ENCODE assay signal across 13 cellular contexts in the genomic region with DNA sequence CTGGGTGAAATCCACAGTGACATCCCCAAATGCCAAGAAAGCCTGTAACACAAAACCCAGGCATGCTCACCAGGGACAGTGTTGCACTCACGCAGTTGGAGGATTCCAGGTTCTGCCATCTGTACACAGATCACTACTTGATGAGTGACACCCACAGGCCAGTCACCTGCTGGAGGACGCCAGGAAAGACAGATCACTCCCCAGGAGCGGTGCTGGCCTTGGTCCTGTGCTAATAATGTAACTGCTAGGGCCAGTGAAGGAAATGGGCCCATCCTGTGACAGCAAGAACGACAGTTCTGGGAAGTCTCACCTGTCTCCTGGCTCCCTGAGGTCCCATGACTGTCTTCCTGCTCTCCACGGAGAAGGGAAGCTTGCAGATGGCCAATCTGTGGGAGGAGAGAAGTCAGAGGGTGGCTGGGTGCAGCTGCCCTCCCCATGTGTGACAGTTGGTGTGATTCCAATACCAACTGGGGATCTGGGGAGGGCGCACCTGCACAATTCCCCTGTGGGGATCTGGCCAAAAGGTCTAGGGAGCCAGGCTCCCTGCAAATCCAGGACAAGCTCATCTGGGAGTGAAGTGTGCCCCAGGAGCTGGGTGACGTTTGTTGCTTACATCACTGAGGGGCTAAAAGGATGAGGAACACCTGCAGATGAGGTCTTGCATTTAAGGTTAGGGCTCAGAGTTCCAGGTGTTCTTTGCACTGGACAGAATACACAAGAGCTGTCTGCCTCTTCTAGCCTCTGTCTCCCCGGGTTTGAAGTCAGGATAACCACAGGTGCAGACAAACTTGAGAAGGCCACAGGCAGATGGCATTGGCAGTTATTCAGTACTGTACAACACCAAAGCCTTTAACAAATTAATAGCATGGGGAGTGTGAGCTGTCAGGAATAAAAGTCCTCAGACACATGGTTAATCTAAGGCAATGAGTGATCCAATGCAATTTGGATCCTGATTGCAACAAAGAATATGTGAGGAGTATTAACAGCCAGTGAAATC. TPM values are rescaled to one million over a fixed set of nuclear protein-coding genes. Genes with fewer than 3 reads are reported as not detected.
DNase-seq lines count a peak whose midpoint lies in the region; ATAC-seq and TF ChIP-seq lines count a peak whose summit lies in the region.
"Had no signal": no experiment of that assay in that cellular context is flagged by ENCODE, and none has a peak within 500 bp of the region (broad histone marks: within the 10 kb centered on the region; RNA-seq: fewer than 3 reads in every experiment).

No MANE protein-coding gene starts in this region.

- H3K27ac ChIP-seq in prostate gland = no peak overlapping the region
- H3K27ac ChIP-seq: breast epithelium had no signal

- H3K27me3 ChIP-seq in prostate gland (replicated peaks; ENCODE audit: insufficient read depth) = no peaks in the 10 kb centered on the region
- H3K27me3 ChIP-seq: breast epithelium had no signal

- POLR2A ChIA-PET in activated CD4-positive, alpha-beta memory T cell treated with anti-CD3 and anti-CD28 coated beads, Interleukin-2, amount 10 ng/mL, durations not matched to agents 7 days and 5 days (lab: Charles Lee) = no interaction called here

- intact Hi-C loops in prostate gland (cut with DNase I) (no loop called here), sciatic nerve (cut with DNase I) (no loop called here)

- H3K36me3 Mint-ChIP-seq in activated CD4-positive, alpha-beta memory T cell treated with anti-CD3 and anti-CD28 coated beads, Interleukin-2, amount 10 ng/mL, durations not matched to agents 7 days and 5 days (ENCODE audit: low read depth) = peaks cover 39% of the 10 kb centered on the region

- H3K4me3 ChIP-seq in prostate gland = no peak overlapping the region
- H3K4me3 ChIP-seq: breast epithelium had no signal

- no peak overlapping the region for H3K4me3 Mint-ChIP-seq in activated CD4-positive, alpha-beta memory T cell treated with anti-CD3 and anti-CD28 coated beads, Interleukin-2, amount 10 ng/mL, durations not matched to agents 7 days and 5 days
- H3K4me3 Mint-ChIP-seq: activated CD4-positive, alpha-beta T cell treated with anti-CD3 and anti-CD28 coated beads, Interleukin-2, amount 10 ng/mL, durations not matched to agents 7 days and 5 days; neural crest cell had no signal

- H3K9me3 Mint-ChIP-seq in activated CD4-positive, alpha-beta memory T cell treated with anti-CD3 and anti-CD28 coated beads, Interleukin-2, amount 10 ng/mL, durations not matched to agents 7 days and 5 days = no peaks in the 10 kb centered on the region

- TF ChIP-seq CTCF in prostate gland (IDR thresholded peaks at IDR 0.05) = no peak

- WGBS in prostate gland = 72% methylated on average over 8 of the region's 8 CpGs

- H3K36me3 ChIP-seq in prostate gland = no peaks in the 10 kb centered on the region
- H3K36me3 ChIP-seq: breast epithelium had no signal

- H3K27ac Mint-ChIP-seq in activated CD4-positive, alpha-beta memory T cell treated with anti-CD3 and anti-CD28 coated beads, Interleukin-2, amount 10 ng/mL, durations not matched to agents 7 days and 5 days = no peak overlapping the region
- H3K27ac Mint-ChIP-seq: activated CD4-positive, alpha-beta T cell treated with anti-CD3 and anti-CD28 coated beads, Interleukin-2, amount 10 ng/mL, durations not matched to agents 7 days and 5 days had no signal

- CTCF ChIA-PET in activated CD4-positive, alpha-beta memory T cell treated with anti-CD3 and anti-CD28 coated beads, Interleukin-2, amount 10 ng/mL, durations not matched to agents 7 days and 5 days (lab: Charles Lee) = no interaction called here

- H3K4me1 ChIP-seq in prostate gland (replicated peaks) = no peaks in the 10 kb centered on the region
- H3K4me1 ChIP-seq: breast epithelium had no signal

- H3K9me3 ChIP-seq in prostate gland = no peaks in the 10 kb centered on the region
- H3K9me3 ChIP-seq: breast epithelium had no signal

- DNase-seq in DMS53 (lab: John Stamatoyannopoulos, UW) (peak; percentile 54), SHP77 (lab: John Stamatoyannopoulos, UW) (peak; percentile 92), prostate gland (ENCODE audit: low spot score) (no peak), sciatic nerve (ENCODE audit: low spot score) (no peak)
- no peak for DNase-seq in activated CD4-positive, alpha-beta memory T cell treated with anti-CD3 and anti-CD28 coated beads, Interleukin-2, amount 10 ng/mL, durations not matched to agents 7 days and 5 days
- DNase-seq: activated CD4-positive, alpha-beta T cell treated with anti-CD3 and anti-CD28 coated beads, Interleukin-2, amount 10 ng/mL, durations not matched to agents 7 days and 5 days; head of caudate nucleus; NCI-H748 treated with DMSO at 0.1 percent for 48 hours had no signal

- H3K4me1 Mint-ChIP-seq in activated CD4-positive, alpha-beta memory T cell treated with anti-CD3 and anti-CD28 coated beads, Interleukin-2, amount 10 ng/mL, durations not matched to agents 7 days and 5 days = peaks cover 8% of the 10 kb centered on the region

- peak; percentile 30 for ATAC-seq in GM21390 (IDR thresholded peaks at IDR 0.05; ENCODE audit: unreplicated experiment)
- ATAC-seq in HG03342 (IDR thresholded peaks at IDR 0.05; ENCODE audit: unreplicated experiment) = peak; percentile 22
- no peak for ATAC-seq in HG03571 (IDR thresholded peaks at IDR 0.05; ENCODE audit: unreplicated experiment)
- no peak for ATAC-seq in sciatic nerve

- H3K27me3 Mint-ChIP-seq in activated CD4-positive, alpha-beta memory T cell treated with anti-CD3 and anti-CD28 coated beads, Interleukin-2, amount 10 ng/mL, durations not matched to agents 7 days and 5 days = no peaks in the 10 kb centered on the region
- H3K27me3 Mint-ChIP-seq: activated CD4-positive, alpha-beta T cell treated with anti-CD3 and anti-CD28 coated beads, Interleukin-2, amount 10 ng/mL, durations not matched to agents 7 days and 5 days had no signal

- TF ChIP-seq POLR2A in prostate gland (IDR thresholded peaks at IDR 0.05) = no peak

RNA-seq across cellular contexts. Expression of a gene that starts 10.3 kb away (rescaled TPM):
- total RNA-seq in prostate gland (10 to 100 TPM; 16.0 to 20.3 TPM), sciatic nerve (22.6 TPM)
- 10 to 100 TPM; 16.6 to 17.1 TPM for total RNA-seq in activated CD4-positive, alpha-beta memory T cell treated with anti-CD3 and anti-CD28 coated beads, Interleukin-2, amount 10 ng/mL, durations not matched to agents 7 days and 5 days

Comparison
In these comparisons a context has a peak if more than half of its experiments do, and no peak if none do; other contexts are left out.
1. DNase-seq: peak in DMS53 (single experiment) and SHP77 (2 of 2); none in prostate gland (single experiment), sciatic nerve (single experiment) and activated CD4-positive, alpha-beta memory T cell treated with anti-CD3 and anti-CD28 coated beads, Interleukin-2, amount 10 ng/mL, durations not matched to agents 7 days and 5 days (single experiment).
2. ATAC-seq: peak in GM21390 (single experiment) and HG03342 (single experiment); none in HG03571 (single experiment) and sciatic nerve (single experiment).